ENCODE assay signal across 13 cellular contexts in genomic region chr22:42949159-42949558, GRCh38.
DNase-seq lines count a peak whose midpoint lies in the region; ATAC-seq, FAIRE-seq and TF ChIP-seq lines count a peak whose summit lies in the region.
"Had no signal": no experiment of that assay in that cellular context is flagged by ENCODE, and none has a peak within 500 bp of the region (broad histone marks: within the 10 kb centered on the region; RNA-seq: fewer than 3 reads in every experiment).

No MANE protein-coding gene starts in this region.

- intact Hi-C loops in GM12878 (cut with micrococcal nuclease; ENCODE audit: unreplicated experiment), result no loop called here
- intact Hi-C loops in heart right ventricle (cut with DNase I), result no loop called here
- intact Hi-C loops in sciatic nerve (cut with DNase I), result no loop called here

- H3K27ac ChIP-seq in HEK293 (ENCODE audit: extremely low read depth, low read depth, low read length) (no peak overlapping the region), GM12878 (ENCODE audit: control insufficient read depth, insufficient read depth) (no peak overlapping the region), heart right ventricle (peak overlapping the region in 6 of 10 donors; percentile 0 to 70 (median 40))

- H2AFZ ChIP-seq in GM12878 (ENCODE audit: control insufficient read depth, low read depth, low read length), result no peak overlapping the region

- BruUV-seq in GM12878 (replicated peaks; lab: Mats Ljungman, UMichigan), result TSS peak; percentile 18

- no peak for TF ChIP-seq POLR2A in GM12878 (IDR thresholded peaks at IDR 0.05; ENCODE audit: low read depth, low read length)

- H3K79me2 ChIP-seq in GM12878 (ENCODE audit: control insufficient read depth, insufficient read depth, low read length), result peaks cover 61% of the 10 kb centered on the region

- RAD21 ChIA-PET in GM12878 (lab: Charles Lee; ENCODE audit: unreplicated experiment), result no interaction called here

- WGBS in GM12878 (ENCODE audit: insufficient coverage, insufficient replicate concordance, low lambda C conversion rate, missing lambda C conversion rate), result 84% methylated on average over 6 of the region's 6 CpGs
- WGBS in heart right ventricle, 2 donors, result 54 to 56% methylated on average over 6 of the region's 6 CpGs

- H3K27me3 Mint-ChIP-seq in glutamatergic neuron (ENCODE audit: unreplicated experiment), result peaks cover 2% of the 10 kb centered on the region

- TF ChIP-seq EP300 in GM12878 (IDR thresholded peaks at IDR 0.05; ENCODE audit: borderline replicate concordance in 1 of 2, control insufficient read depth in 1 of 2, low read depth in 2 of 2, low read length in 2 of 2), result no peak

- TF ChIP-seq CTCF in HEK293 (tag by site-specific recombination; IDR thresholded peaks at IDR 0.05) (no peak), GM12878 (IDR thresholded peaks at IDR 0.05 in 2 of 3, conservative IDR thresholded peaks at IDR 0.05 in 1 of 3; ENCODE audit: control insufficient read depth in 2 of 3, extremely low read depth in 1 of 3, insufficient read depth in 1 of 3, low read depth in 3 of 3, low read length in 3 of 3) (no peak), heart right ventricle (IDR thresholded peaks at IDR 0.05) (no peak), glutamatergic neuron (IDR thresholded peaks at IDR 0.05; ENCODE audit: partially characterized antibody, unreplicated experiment) (no peak)

- no peak overlapping the region for H3K9ac ChIP-seq in GM12878 (ENCODE audit: control insufficient read depth, insufficient read depth, low read length)

- SMC1A ChIA-PET in GM12878 (lab: Charles Lee; ENCODE audit: uncharacterized antibody, unreplicated experiment), result interaction anchor here (0.8 to 2.2 kb wide), 4 partner anchors 9 to 47 kb away, joined by 3 to 6 read pairs (median 4); no protein-coding TSS in a partner anchor

- no peak overlapping the region for H3K4me2 ChIP-seq in GM12878 (ENCODE audit: control insufficient read depth, insufficient read depth)

- peaks cover 34% of the 10 kb centered on the region for H3K4me1 Mint-ChIP-seq in glutamatergic neuron (ENCODE audit: low read depth, unreplicated experiment)

- CTCF ChIA-PET in HEK293 (lab: Yijun Ruan, JAX) (interaction anchor here (3.5 kb wide), 1 partner anchor 81 kb away, joined by 14 read pairs; no protein-coding TSS in a partner anchor), GM12878 (lab: Yijun Ruan, JAX) (interaction anchor here (0.6 to 1.4 kb wide), 4 partner anchors 12 to 84 kb away, joined by 3 to 4 read pairs (median 4); no protein-coding TSS in a partner anchor), HEK293T (lab: Yijun Ruan, JAX) (no interaction called here)

- ATAC-seq in GM12878 (no peak), heart right ventricle (peak in 6 of 8 donors; percentile 59 to 79 (median 70)), sciatic nerve (peak; percentile 66), HG02588 (IDR thresholded peaks at IDR 0.05; ENCODE audit: unreplicated experiment) (no peak)

- peaks cover 1% of the 10 kb centered on the region for H3K9me3 Mint-ChIP-seq in glutamatergic neuron (ENCODE audit: unreplicated experiment)
- H3K9me3 Mint-ChIP-seq: T-helper 2 cell treated with Interferon-gamma antibody and Interleukin-4, amounts not matched to agents 5 μg/mL and 100 μg/mL, for 36 hours had no signal

- no peaks in the 10 kb centered on the region for H3K36me3 Mint-ChIP-seq in glutamatergic neuron (ENCODE audit: unreplicated experiment)

- in situ Hi-C loops in GM12878 (cut with MboI), result no loop called here

- no peak overlapping the region for H3K4me3 Mint-ChIP-seq in glutamatergic neuron (ENCODE audit: unreplicated experiment)
- H3K4me3 Mint-ChIP-seq: T-helper 2 cell treated with Interferon-gamma antibody and Interleukin-4, amounts not matched to agents 5 μg/mL and 100 μg/mL, for 36 hours had no signal

- no peaks in the 10 kb centered on the region for H3K9me3 ChIP-seq in HEK293 (ENCODE audit: control insufficient read depth, insufficient read depth, low read depth, low read length)
- H3K9me3 ChIP-seq in GM12878 (replicated peaks; ENCODE audit: control insufficient read depth, insufficient read depth, low read length), result no peaks in the 10 kb centered on the region
- H3K9me3 ChIP-seq in heart right ventricle, result no peaks in the 10 kb centered on the region

- no peak overlapping the region for H3K27ac Mint-ChIP-seq in glutamatergic neuron (ENCODE audit: unreplicated experiment)
- H3K27ac Mint-ChIP-seq: T-helper 2 cell treated with Interferon-gamma antibody and Interleukin-4, amounts not matched to agents 5 μg/mL and 100 μg/mL, for 36 hours had no signal

- no peaks in the 10 kb centered on the region; the same call in 1 of the 2 replicates for H4K20me1 ChIP-seq in GM12878 (ENCODE audit: control insufficient read depth, insufficient read depth)

- H3K4me3 ChIP-seq in HEK293 (ENCODE audit: low read depth, low read length) (no peak overlapping the region), GM12878 (no peak overlapping the region), heart right ventricle (no peak overlapping the region)

- peaks cover 0 to 4% of the 10 kb centered on the region in 2 experiments; a peak in 1 of 3 replicates for H3K36me3 ChIP-seq in HEK293 (ENCODE audit: control insufficient read depth in 2 of 2, insufficient read depth in 1 of 2, low read length in 2 of 2)
- peaks cover 4 to 7% of the 10 kb centered on the region in 2 experiments; a peak in 3 of 4 replicates for H3K36me3 ChIP-seq in GM12878 (ENCODE audit: control insufficient read depth in 2 of 2, insufficient read depth in 2 of 2, low read length in 1 of 2)
- peaks cover 0 to 8% (median 0%) of the 10 kb centered on the region in 9 donors for H3K36me3 ChIP-seq in heart right ventricle

- no peak for DNase-seq in GM12878 (ENCODE audit: low read depth, low spot score)
- peak in 1 of 2 donors; percentile 60 for DNase-seq in heart right ventricle
- no peak for DNase-seq in sciatic nerve (ENCODE audit: low spot score)
- DNase-seq in HEK293T (ENCODE audit: extremely low spot score), result no peak
- DNase-seq in COR-L47 (lab: John Stamatoyannopoulos, UW), result no peak
- no peak for DNase-seq in glutamatergic neuron
- DNase-seq: activated CD8-positive, alpha-beta memory T cell treated with anti-CD3 and anti-CD28 coated beads, Interleukin-2, amount 50 U/mL, for 4 hours; NCI-H510A treated with DMSO at 0.1 percent for 48 hours; occipital lobe had no signal

- TF ChIP-seq RAD21 in GM12878 (IDR thresholded peaks at IDR 0.05; ENCODE audit: insufficient read depth, low read depth, low read length), result no peak

- H3K4me1 ChIP-seq in HEK293 (ENCODE audit: control insufficient read depth, insufficient read depth, low read length) (peaks cover 38% of the 10 kb centered on the region), GM12878 (ENCODE audit: control insufficient read depth, insufficient read depth, low read length) (peaks cover 31% of the 10 kb centered on the region), heart right ventricle (peaks cover 32 to 86% (median 70%) of the 10 kb centered on the region in 9 donors)

- POLR2A ChIA-PET in HEK293 (lab: Yijun Ruan, JAX), result interaction anchor here (0.5 kb wide), 1 partner anchor 63 kb away, joined by 8 read pairs; no protein-coding TSS in a partner anchor
- POLR2A ChIA-PET in GM12878 (lab: Charles Lee), result no interaction called here
- POLR2A ChIA-PET in HEK293T (lab: Yijun Ruan, JAX), result no interaction called here

- H3K27me3 ChIP-seq in GM12878 (replicated peaks in 1 of 2; ENCODE audit: control insufficient read depth in 2 of 2, insufficient read depth in 2 of 2, low read length in 1 of 2) (no peaks in the 10 kb centered on the region), heart right ventricle (no peaks in the 10 kb centered on the region)

- no peak for FAIRE-seq in GM12878 (lab: Jason Lieb, UNC)
- FAIRE-seq: G401.6 had no signal

TF ChIP-seq in GM12878, 131 proteins besides CTCF, POLR2A, EP300 and RAD21 (continues in another document):
- no peak for TF ChIP-seq BMI1 (IDR thresholded peaks at IDR 0.05; ENCODE audit: borderline replicate concordance)

TF ChIP-seq in HEK293T, 16 proteins besides CTCF, POLR2A, EP300 and RAD21:
- TF ChIP-seq TARDBP (IDR thresholded peaks at IDR 0.05) (no peak), L3MBTL2 (conservative IDR thresholded peaks at IDR 0.05) (no peak), PKNOX1 (IDR thresholded peaks at IDR 0.05) (no peak), FOXM1 (IDR thresholded peaks at IDR 0.05; ENCODE audit: borderline replicate concordance) (no peak), ARNT (IDR thresholded peaks at IDR 0.05) (no peak), FOXK2 (IDR thresholded peaks at IDR 0.05) (no peak), NFRKB (IDR thresholded peaks at IDR 0.05) (no peak)

Comparison
In these comparisons a context has a peak if more than half of its experiments do, and no peak if none do; other contexts are left out.
1. H3K27ac ChIP-seq: peak in heart right ventricle (6 of 10); none in HEK293 (single experiment) and GM12878 (single experiment).
2. ATAC-seq: peak in heart right ventricle (6 of 8) and sciatic nerve (single experiment); none in GM12878 (single experiment) and HG02588 (single experiment).